In the genomic region with DNA sequence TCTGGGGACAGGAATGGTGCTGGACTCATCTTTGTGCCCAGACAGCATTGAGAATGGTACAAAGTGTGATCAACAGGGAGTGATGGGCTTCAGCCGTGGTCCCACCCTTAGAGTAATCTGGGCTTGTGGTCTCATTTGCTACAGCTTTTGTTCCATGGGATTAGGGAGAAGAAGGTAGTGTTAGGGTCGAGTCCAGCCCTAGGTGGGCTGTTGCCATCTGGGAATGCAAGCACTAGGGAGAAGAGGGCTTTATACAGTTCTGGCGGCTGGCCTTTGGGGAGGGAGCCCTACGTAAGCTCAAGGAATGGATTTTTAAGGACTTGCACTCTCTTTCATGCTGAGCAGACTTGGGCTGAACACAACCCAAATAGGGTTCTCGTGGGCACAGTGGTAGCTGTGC, we compare ENCODE assay signal across 10 cellular contexts. TPM values are rescaled to one million over a fixed set of nuclear protein-coding genes. Genes with fewer than 3 reads are reported as not detected.
DNase-seq lines count a peak whose midpoint lies in the region; ATAC-seq and TF ChIP-seq lines count a peak whose summit lies in the region.
"Had no signal": no experiment of that assay in that cellular context is flagged by ENCODE, and none has a peak within 500 bp of the region (broad histone marks: within the 10 kb centered on the region; RNA-seq: fewer than 3 reads in every experiment).

No MANE protein-coding gene starts in this region.

- peaks cover 5% of the 10 kb centered on the region; the same call in 1 of the 2 replicates for H3K9me3 ChIP-seq in HUES48 (ENCODE audit: control insufficient read depth, insufficient read depth, low read length)
- peaks cover 0 to 18% (median 10%) of the 10 kb centered on the region in 8 donors for H3K9me3 ChIP-seq in spleen

- no peak for ATAC-seq in activated T-helper 17 cell treated with anti-CD3 and anti-CD28 coated beads, Interleukin-2, amount 50 U/mL, for 72 hours (replicated peaks)
- no peak for ATAC-seq in GM19328 (IDR thresholded peaks at IDR 0.05; ENCODE audit: unreplicated experiment)

- H3K9me3 Mint-ChIP-seq in activated T-helper 17 cell treated with anti-CD3 and anti-CD28 coated beads, Interleukin-2, amount 50 U/mL, for 72 hours: peaks cover 9% of the 10 kb centered on the region

- DNase-seq in spleen (no peak), NCI-H345 treated with DMSO at 0.1 percent for 48 hours (lab: John Stamatoyannopoulos, UW; ENCODE audit: unreplicated experiment) (no peak), SHP77 treated with DMSO at 0.1 percent for 48 hours (lab: John Stamatoyannopoulos, UW) (no peak), amygdala (lab: John Stamatoyannopoulos, UW) (no peak)
- DNase-seq: activated naive CD8-positive, alpha-beta T cell treated with anti-CD3 and anti-CD28 coated beads for 36 hours; NCI-H146 had no signal

- no peaks in the 10 kb centered on the region for H3K36me3 Mint-ChIP-seq in activated T-helper 17 cell treated with anti-CD3 and anti-CD28 coated beads, Interleukin-2, amount 50 U/mL, for 72 hours (ENCODE audit: low read depth)
- H3K36me3 Mint-ChIP-seq: activated naive CD8-positive, alpha-beta T cell treated with anti-CD3 and anti-CD28 coated beads for 36 hours had no signal

- H3K27me3 ChIP-seq in HUES48 (ENCODE audit: control insufficient read depth, insufficient read depth, low read length) (peaks cover 9% of the 10 kb centered on the region), layer of hippocampus (ENCODE audit: control insufficient read depth, insufficient read depth, low read length) (no peaks in the 10 kb centered on the region), spleen (replicated peaks in 1 of 7) (peaks cover 0 to 21% (median 14%) of the 10 kb centered on the region in 7 donors)

- intact Hi-C loops in spleen (cut with DNase I; ENCODE audit: low total_unique reads): no loop called here

- H3K9ac ChIP-seq in HUES48 (ENCODE audit: low read depth, low read length): no peak overlapping the region

- no peaks in the 10 kb centered on the region for H3K27me3 Mint-ChIP-seq in activated T-helper 17 cell treated with anti-CD3 and anti-CD28 coated beads, Interleukin-2, amount 50 U/mL, for 72 hours

- H3K27ac ChIP-seq in HUES48 (ENCODE audit: low read depth, low read length) (no peak overlapping the region), layer of hippocampus (ENCODE audit: low read depth, low read length) (peak overlapping the region; percentile 96), spleen (peak overlapping the region; percentile 22 to 97 (median 93))

- H3K4me1 Mint-ChIP-seq in activated T-helper 17 cell treated with anti-CD3 and anti-CD28 coated beads, Interleukin-2, amount 50 U/mL, for 72 hours: peaks cover 53% of the 10 kb centered on the region

- H3K36me3 ChIP-seq in HUES48 (ENCODE audit: control insufficient read depth, insufficient read depth, low read length) (0 out of 2 replicates have a peak, but pooled peaks cover 3% of the 10 kb centered on the region), spleen (no peaks in the 10 kb centered on the region)

- TF ChIP-seq POLR2A in spleen (IDR thresholded peaks at IDR 0.05): no peak

- H3K4me3 ChIP-seq in HUES48 (ENCODE audit: low read depth, low read length) (peak overlapping the region; percentile 52; the same call in 1 of the 2 replicates), spleen (peak overlapping the region in 2 of 8 donors; percentile 11 to 81)

- H3K4me3 Mint-ChIP-seq in activated T-helper 17 cell treated with anti-CD3 and anti-CD28 coated beads, Interleukin-2, amount 50 U/mL, for 72 hours: peak overlapping the region; percentile 85
- H3K4me3 Mint-ChIP-seq: activated naive CD8-positive, alpha-beta T cell treated with anti-CD3 and anti-CD28 coated beads for 36 hours had no signal

- TF ChIP-seq CTCF in spleen (IDR thresholded peaks at IDR 0.05 in 8 of 11, conservative IDR thresholded peaks at IDR 0.05 in 3 of 11): no peak

- 67 to 78% (median 72%) methylated on average over 5 of the region's 5 CpGs for WGBS in spleen, 5 donors

- H3K4me1 ChIP-seq in HUES48 (ENCODE audit: control insufficient read depth, insufficient read depth, low read length) (peaks cover 46% of the 10 kb centered on the region), spleen (peaks cover 24 to 83% (median 75%) of the 10 kb centered on the region in 6 donors)

- H3K27ac Mint-ChIP-seq in activated T-helper 17 cell treated with anti-CD3 and anti-CD28 coated beads, Interleukin-2, amount 50 U/mL, for 72 hours: peak overlapping the region; percentile 84

RNA-seq across cellular contexts. Expression of a gene that starts 4.9 kb away (rescaled TPM):
- total RNA-seq in activated T-helper 17 cell treated with anti-CD3 and anti-CD28 coated beads, Interleukin-2, amount 50 U/mL, for 72 hours: 10 to 100 TPM; 17.2 to 19.2 TPM
- 10 to 100 TPM; 31.5 to 77.7 (median 56.2) TPM for total RNA-seq in spleen
- 10 to 100 TPM in 2 of 3 donors, 1 to 10 TPM in 1; 4.5 to 17.1 (median 12.3) TPM for polyA plus RNA-seq in spleen
